25 cellular contexts compared by ENCODE assay signal in genomic region chr6:107506145-107506544, GRCh38. TPM values are rescaled to one million over a fixed set of nuclear protein-coding genes. Genes with fewer than 3 reads are reported as not detected.
DNase-seq lines count a peak whose midpoint lies in the region; ATAC-seq and TF ChIP-seq lines count a peak whose summit lies in the region.
"Had no signal": no experiment of that assay in that cellular context is flagged by ENCODE, and none has a peak within 500 bp of the region (broad histone marks: within the 10 kb centered on the region; RNA-seq: fewer than 3 reads in every experiment).

No MANE protein-coding gene starts in this region.

- intact Hi-C loops in mucosa of descending colon (cut with DNase I, micrococcal nuclease), result no loop called here

- H3K9me3 ChIP-seq in mucosa of descending colon, result no peaks in the 10 kb centered on the region
- H3K9me3 ChIP-seq: BLaER1, Caco-2, MG63 had no signal

- no peaks in the 10 kb centered on the region for H3K36me3 ChIP-seq in mucosa of descending colon (ENCODE audit: low read depth)
- H3K36me3 ChIP-seq: BLaER1, MG63 had no signal

- H3K4me3 ChIP-seq in epithelial cell of esophagus (ENCODE audit: low read length) (no peak overlapping the region), mucosa of descending colon (no peak overlapping the region)
- H3K4me3 ChIP-seq: BLaER1, MG63, SK-N-MC had no signal

- no peaks in the 10 kb centered on the region for H3K4me1 ChIP-seq in mucosa of descending colon (ENCODE audit: low read depth)
- H3K4me1 ChIP-seq: BLaER1, Caco-2 had no signal

- DNase-seq in HPDE6-E6E7 (ENCODE audit: extremely low spot score) (peak; percentile 58), NCI-H69 (lab: John Stamatoyannopoulos, UW) (peak; percentile 66), epithelial cell of esophagus (ENCODE audit: low read depth) (peak; percentile 36), mucosa of descending colon (no peak), RKO (ENCODE audit: low spot score) (no peak), islet precursor cell (no peak), NCI-H524 treated with DMSO at 0.1 percent for 48 hours (lab: John Stamatoyannopoulos, UW) (no peak)
- DNase-seq: Caco-2; CD4-positive, alpha-beta memory T cell; GOT3; HCEC 1CT; Karpas-422; MG63; NCI-H1417; NCI-H1694 treated with DMSO at 0.1 percent for 48 hours; NCI-H2081 treated with DMSO at 0.1 percent for 48 hours; NCI-H2171 treated with DMSO at 0.1 percent for 48 hours; NCI-H446; NCI-H526 treated with DMSO at 0.1 percent for 48 hours; NK-92 treated with Interleukin-12 subunit alpha and Interleukin-12 subunit beta, amount 100 ng/mL, for 24 hours; SHP77 treated with DMSO at 0.1 percent for 48 hours; SW 1271 had no signal

- no peak for TF ChIP-seq CTCF in epithelial cell of esophagus (IDR thresholded peaks at IDR 0.05; ENCODE audit: insufficient read depth, low read depth, low read length, missing control alignments)
- no peak for TF ChIP-seq CTCF in mucosa of descending colon (IDR thresholded peaks at IDR 0.05)

- ATAC-seq in mucosa of descending colon (peak; percentile 48), GM21825 (IDR thresholded peaks at IDR 0.05; ENCODE audit: unreplicated experiment) (no peak)

RNA-seq across cellular contexts. Expression of gene SOBP, which starts 16.2 kb away (rescaled TPM):
- 10 to 100 TPM in 1 of 3 donors, 1 to 10 TPM in 2; 1.2 to 31.5 (median 2.5) TPM for total RNA-seq in mucosa of descending colon
- total RNA-seq: Caco-2; CD4-positive, alpha-beta memory T cell had no signal

RNA-seq across cellular contexts. Expression of gene PDSS2, which starts 46.8 kb away (rescaled TPM):
- 10 to 100 TPM; 16.2 to 26.3 (median 25.6) TPM for total RNA-seq in mucosa of descending colon

Comparison
In these comparisons a context has a peak if more than half of its experiments do, and no peak if none do; other contexts are left out.
1. DNase-seq: peak in HPDE6-E6E7 (single experiment), NCI-H69 (single experiment) and epithelial cell of esophagus (single experiment); none in mucosa of descending colon (0 of 3), RKO (single experiment), islet precursor cell (single experiment) and NCI-H524 treated with DMSO at 0.1 percent for 48 hours (single experiment).